In genomic region chr21:46285206-46285661, GRCh38 we compare ENCODE assay signal across 8 cellular contexts. TPM values are rescaled to one million over a fixed set of nuclear protein-coding genes. Genes with fewer than 3 reads are reported as not detected.
A peak's percentile ranks its signal among the peaks of the same experiment; 100 is the strongest.
DNase-seq lines count a peak whose midpoint lies in the region; ATAC-seq and TF ChIP-seq lines count a peak whose summit lies in the region.

Gene MCM3AP (minus strand): TSS chr21:46285611. CDS start chr21:46285286, 325 bp downstream.

- peaks cover 34% of the 10 kb centered on the region for H3K36me3 ChIP-seq in right atrium auricular region

- H3K4me1 ChIP-seq in right atrium auricular region: peaks cover 0 to 58% of the 10 kb centered on the region in 2 donors

- peak within 1 kb of the TSS; percentile 98 for H3K4me3 Mint-ChIP-seq in activated T-helper 2 cell treated with anti-CD3 and anti-CD28 coated beads, Interferon-gamma antibody, Interleukin-2, Interleukin-4, amounts not matched to agents 10 μg/mL and 5 μg/mL and 100 μg/mL, durations not matched to agents 14 hours and 24 hours and 36 hours (ENCODE audit: low read depth)

- peak within 1 kb of the TSS; percentile 99 for H3K27ac Mint-ChIP-seq in activated T-helper 2 cell treated with anti-CD3 and anti-CD28 coated beads, Interferon-gamma antibody, Interleukin-2, Interleukin-4, amounts not matched to agents 10 μg/mL and 5 μg/mL and 100 μg/mL, durations not matched to agents 14 hours and 24 hours and 36 hours

- H3K9me3 Mint-ChIP-seq in activated T-helper 2 cell treated with anti-CD3 and anti-CD28 coated beads, Interferon-gamma antibody, Interleukin-2, Interleukin-4, amounts not matched to agents 10 μg/mL and 5 μg/mL and 100 μg/mL, durations not matched to agents 14 hours and 24 hours and 36 hours: no peaks in the 10 kb centered on the region

- no peaks in the 10 kb centered on the region for H3K27me3 Mint-ChIP-seq in activated T-helper 2 cell treated with anti-CD3 and anti-CD28 coated beads, Interferon-gamma antibody, Interleukin-2, Interleukin-4, amounts not matched to agents 10 μg/mL and 5 μg/mL and 100 μg/mL, durations not matched to agents 14 hours and 24 hours and 36 hours (ENCODE audit: low read depth)

- peak within 1 kb of the TSS; percentile 88 for H3K27ac ChIP-seq in HL-60 (replicated peaks)
- H3K27ac ChIP-seq in right atrium auricular region: peak within 1 kb of the TSS; percentile 90 to 96

- DNase-seq in HL-60 (ENCODE audit: low read depth in 1 of 2, low spot score in 1 of 2) (no peak), right atrium auricular region (ENCODE audit: low spot score) (no peak), skeletal muscle cell (ENCODE audit: low read depth) (no peak), Ammon's horn (ENCODE audit: low spot score) (no peak), EL (no peak), nucleus accumbens (lab: John Stamatoyannopoulos, UW) (no peak)
- no peak for DNase-seq in activated T-helper 2 cell treated with anti-CD3 and anti-CD28 coated beads, Interferon-gamma antibody, Interleukin-2, Interleukin-4, amounts not matched to agents 10 μg/mL and 5 μg/mL and 100 μg/mL, durations not matched to agents 14 hours and 24 hours and 36 hours (ENCODE audit: low spot score)

- no peak for ATAC-seq in GM18517 (IDR thresholded peaks at IDR 0.05; ENCODE audit: unreplicated experiment)

- H3K27me3 ChIP-seq in HL-60 (ENCODE audit: insufficient read depth, poor library complexity, severe bottlenecking) (no peaks in the 10 kb centered on the region), right atrium auricular region (no peaks in the 10 kb centered on the region)

- H3K36me3 Mint-ChIP-seq in activated T-helper 2 cell treated with anti-CD3 and anti-CD28 coated beads, Interferon-gamma antibody, Interleukin-2, Interleukin-4, amounts not matched to agents 10 μg/mL and 5 μg/mL and 100 μg/mL, durations not matched to agents 14 hours and 24 hours and 36 hours (ENCODE audit: low read depth): peaks cover 59% of the 10 kb centered on the region

- H3K4me3 ChIP-seq in HL-60 (replicated peaks; ENCODE audit: insufficient read depth, low read length) (peak within 1 kb of the TSS; percentile 76), right atrium auricular region (peak within 1 kb of the TSS; percentile 69 to 98), skeletal muscle cell (ENCODE audit: low read depth, low read length) (peak within 1 kb of the TSS; percentile 67)

- intact Hi-C loops in activated T-helper 2 cell treated with anti-CD3 and anti-CD28 coated beads, Interferon-gamma antibody, Interleukin-2, Interleukin-4, amounts not matched to agents 10 μg/mL and 5 μg/mL and 100 μg/mL, durations not matched to agents 14 hours and 24 hours and 36 hours (cut with micrococcal nuclease): no loop called here

- no peaks in the 10 kb centered on the region for H3K9me3 ChIP-seq in right atrium auricular region

- TF ChIP-seq CTCF in HL-60 (IDR thresholded peaks at IDR 0.05; ENCODE audit: insufficient read depth, low read length): no peak
- no peak for TF ChIP-seq CTCF in right atrium auricular region (IDR thresholded peaks at IDR 0.05)

- peaks cover 42% of the 10 kb centered on the region for H3K4me1 Mint-ChIP-seq in activated T-helper 2 cell treated with anti-CD3 and anti-CD28 coated beads, Interferon-gamma antibody, Interleukin-2, Interleukin-4, amounts not matched to agents 10 μg/mL and 5 μg/mL and 100 μg/mL, durations not matched to agents 14 hours and 24 hours and 36 hours (ENCODE audit: low read depth)

RNA-seq across cellular contexts. Expression of gene MCM3AP, which starts in this region (rescaled TPM):
- 123 and 138 TPM in 2 replicates for total RNA-seq in activated T-helper 2 cell treated with anti-CD3 and anti-CD28 coated beads, Interferon-gamma antibody, Interleukin-2, Interleukin-4, amounts not matched to agents 10 μg/mL and 5 μg/mL and 100 μg/mL, durations not matched to agents 14 hours and 24 hours and 36 hours
- total RNA-seq in right atrium auricular region: 10 to 100 TPM; 35.7 to 45.4 TPM
